In genomic region chr11:63974259-63975143, GRCh38 we compare ENCODE assay signal across 1 cellular context.
TF ChIP-seq lines count a peak whose summit lies in the region.

Gene COX8A (plus strand): TSS chr11:63974620. CDS start chr11:63974681, 61 bp downstream.

TF ChIP-seq in K562, 482 proteins besides CTCF, POLR2A, EP300 and RAD21 (continued from another document):
- TF ChIP-seq SMAD4 (CRISPR knock-in tag; conservative IDR thresholded peaks at IDR 0.05) (no peak; the same call in none of the 2 replicates), MYBL2 (IDR thresholded peaks at IDR 0.05; ENCODE audit: low read depth) (peak; percentile 94), MYBL2 (CRISPR knock-in tag; IDR thresholded peaks at IDR 0.05; ENCODE audit: borderline replicate concordance) (no peak), NONO (IDR thresholded peaks at IDR 0.05; ENCODE audit: low read depth in 2 of 2, low read length in 1 of 2) (no peak), ZNF133 (CRISPR knock-in tag; IDR thresholded peaks at IDR 0.05) (0 out of 2 replicates have a peak, but pooled peaks have one; percentile 66), SNAPC5 (CRISPR knock-in tag; IDR thresholded peaks at IDR 0.05) (no peak), KAT2B (IDR thresholded peaks at IDR 0.05; ENCODE audit: low read depth, low read length) (no peak), HBP1 (CRISPR knock-in tag; IDR thresholded peaks at IDR 0.05) (peak; percentile 90), CBX5 (IDR thresholded peaks at IDR 0.05; ENCODE audit: borderline replicate concordance, low read depth) (0 out of 2 replicates have a peak, but pooled peaks have one; percentile 49), RFX7 (CRISPR knock-in tag; IDR thresholded peaks at IDR 0.05) (no peak), TAF9B (IDR thresholded peaks at IDR 0.05; ENCODE audit: partially characterized antibody) (peak; percentile 92), MYC (IDR thresholded peaks at IDR 0.05; ENCODE audit: low read depth, low read length) (peak; percentile 73), MYC (CRISPR knock-in tag; IDR thresholded peaks at IDR 0.05; ENCODE audit: borderline replicate concordance, low read depth) (peak; percentile 87), DPF2 (IDR thresholded peaks at IDR 0.05) (no peak), SMAD1 (IDR thresholded peaks at IDR 0.05; ENCODE audit: low read depth, low read length, partially characterized antibody) (peak; percentile 72), DACH1 (IDR thresholded peaks at IDR 0.05; ENCODE audit: partially characterized antibody) (no peak), XRCC3 (IDR thresholded peaks at IDR 0.05) (no peak), ZNF444 (CRISPR knock-in tag; IDR thresholded peaks at IDR 0.05) (no peak), KLF6 (CRISPR knock-in tag; IDR thresholded peaks at IDR 0.05; ENCODE audit: borderline replicate concordance) (no peak), GTF2B (IDR thresholded peaks at IDR 0.05; ENCODE audit: extremely low read depth, insufficient read length) (no peak), ILF3 (IDR thresholded peaks at IDR 0.05; ENCODE audit: borderline replicate concordance) (no peak), HES1 (IDR thresholded peaks at IDR 0.05; ENCODE audit: low read depth) (no peak), ZNF740 (CRISPR knock-in tag; IDR thresholded peaks at IDR 0.05) (peak; percentile 63), ZNF740 (tag; IDR thresholded peaks at IDR 0.05) (no peak), TRIM25 (IDR thresholded peaks at IDR 0.05; ENCODE audit: borderline replicate concordance) (no peak), RERE (CRISPR knock-in tag; IDR thresholded peaks at IDR 0.05; ENCODE audit: borderline replicate concordance) (no peak), PYGO2 (tag; IDR thresholded peaks at IDR 0.05) (no peak), KHSRP (IDR thresholded peaks at IDR 0.05) (no peak), ZNF445 (CRISPR knock-in tag; IDR thresholded peaks at IDR 0.05; ENCODE audit: low read depth) (no peak), U2AF1 (optimal IDR thresholded peaks at IDR 0.05; ENCODE audit: low read depth, low read length) (no peak), MED1 (CRISPR knock-in tag; IDR thresholded peaks at IDR 0.05; ENCODE audit: borderline replicate concordance) (no peak), ZNF174 (CRISPR knock-in tag; IDR thresholded peaks at IDR 0.05) (no peak), RBM17 (IDR thresholded peaks at IDR 0.05; ENCODE audit: borderline replicate concordance, low read depth, low read length) (no peak), NR2C2 (CRISPR knock-in tag; IDR thresholded peaks at IDR 0.05) (peak; percentile 86; the same call in 1 of the 2 replicates), NR2C2 (tag; IDR thresholded peaks at IDR 0.05) (peak; percentile 88), EP400 (IDR thresholded peaks at IDR 0.05) (peak; percentile 96), ZNF282 (CRISPR knock-in tag; IDR thresholded peaks at IDR 0.05) (no peak), GATAD2B (IDR thresholded peaks at IDR 0.05; ENCODE audit: borderline replicate concordance) (no peak), FOXP1 (CRISPR knock-in tag; IDR thresholded peaks at IDR 0.05) (0 out of 2 replicates have a peak, but pooled peaks have one; percentile 61), SUPT5H (IDR thresholded peaks at IDR 0.05) (peak; percentile 97), HOXB6 (CRISPR knock-in tag; IDR thresholded peaks at IDR 0.05; ENCODE audit: borderline replicate concordance) (no peak), POLR2AphosphoS5 (IDR thresholded peaks at IDR 0.05; ENCODE audit: control insufficient read depth, insufficient read depth, low read depth, low read length) (peak; percentile 90), MCM7 (IDR thresholded peaks at IDR 0.05) (no peak), HINFP (tag; conservative IDR thresholded peaks at IDR 0.05; ENCODE audit: low read depth) (no peak), ZNF41 (CRISPR knock-in tag; conservative IDR thresholded peaks at IDR 0.05) (no peak), ZNF449 (CRISPR knock-in tag; IDR thresholded peaks at IDR 0.05) (no peak), ZNF431 (CRISPR knock-in tag; IDR thresholded peaks at IDR 0.05) (peak; percentile 63; the same call in 1 of the 2 replicates), CREB1 (IDR thresholded peaks at IDR 0.05) (peak; percentile 95), CREB1 (CRISPR knock-in tag; IDR thresholded peaks at IDR 0.05) (peak; percentile 94), NR4A1 (CRISPR knock-in tag; IDR thresholded peaks at IDR 0.05) (peak; percentile 78), NR4A1 (tag; IDR thresholded peaks at IDR 0.05) (0 out of 2 replicates have a peak, but pooled peaks have one; percentile 52), ARHGAP35 (IDR thresholded peaks at IDR 0.05; ENCODE audit: partially characterized antibody) (no peak), C11orf30 (IDR thresholded peaks at IDR 0.05; ENCODE audit: low read depth) (peak; percentile 66), ZNF354B (CRISPR knock-in tag; IDR thresholded peaks at IDR 0.05) (no peak), ZBTB43 (CRISPR knock-in tag; IDR thresholded peaks at IDR 0.05) (0 out of 2 replicates have a peak, but pooled peaks have one; percentile 59)
